In the genomic region with DNA sequence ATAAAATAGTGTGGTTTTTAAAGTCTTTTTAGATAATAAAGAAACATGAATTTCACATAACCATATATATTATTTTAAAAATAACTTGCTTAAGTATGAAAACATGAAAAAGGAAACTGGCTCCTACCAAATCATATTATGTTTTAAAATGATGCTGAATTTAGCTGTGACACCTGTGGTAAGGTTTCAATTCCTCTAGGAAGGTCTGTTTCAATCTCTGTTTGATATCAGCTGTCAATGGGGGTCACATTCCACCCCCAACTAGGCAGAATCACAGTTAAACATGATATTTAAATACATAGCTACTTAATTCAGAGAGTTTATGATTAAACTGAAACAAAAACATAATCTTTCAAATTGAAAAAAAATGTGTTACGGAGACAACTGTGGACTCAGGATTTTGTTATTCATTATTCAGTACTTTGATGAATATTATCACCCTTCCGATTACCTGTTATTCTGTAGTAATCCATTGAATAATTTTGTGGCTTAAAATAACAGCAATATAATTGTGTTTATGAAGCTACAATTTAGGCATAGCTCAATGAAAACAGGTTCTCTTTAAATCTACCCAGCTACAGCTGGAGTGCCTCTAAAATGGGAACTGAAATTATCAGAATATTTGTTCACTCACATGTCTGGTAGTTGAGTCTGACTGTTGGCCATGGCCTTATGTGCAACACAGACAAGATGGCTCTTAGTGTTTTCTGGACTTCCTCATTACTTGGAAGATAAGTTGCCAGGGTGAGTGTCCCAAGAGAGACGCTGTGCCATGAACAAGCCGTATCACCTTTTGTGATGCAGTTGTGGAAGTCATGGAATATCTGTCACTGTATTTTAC, we compare ENCODE assay signal across 13 cellular contexts.
DNase-seq lines count a peak whose midpoint lies in the region; ATAC-seq and TF ChIP-seq lines count a peak whose summit lies in the region.
"Had no signal": no experiment of that assay in that cellular context is flagged by ENCODE, and none has a peak within 500 bp of the region (broad histone marks: within the 10 kb centered on the region; RNA-seq: fewer than 3 reads in every experiment).

No MANE protein-coding gene starts in this region.

- in situ Hi-C loops in transverse colon (cut with MboI; ENCODE audit: low pct_ligation_motif_present in 1 of 4, low pct_unique_long_range_greater_than_20kb in 1 of 4, low sequenced_read_pairs in 3 of 4), result no loop called here

- H3K4me1 Mint-ChIP-seq in T-helper 17 cell, result no peaks in the 10 kb centered on the region
- H3K4me1 Mint-ChIP-seq: activated CD4-positive, alpha-beta T cell treated with anti-CD3 and anti-CD28 coated beads, Interleukin-2, amount 10 ng/mL, durations not matched to agents 24 days and 14 days had no signal

- H3K27ac ChIP-seq in transverse colon, result no peak overlapping the region
- H3K27ac ChIP-seq: psoas muscle, uterus had no signal

- H3K27me3 Mint-ChIP-seq in T-helper 17 cell, result no peaks in the 10 kb centered on the region
- H3K27me3 Mint-ChIP-seq: activated CD4-positive, alpha-beta T cell treated with anti-CD3 and anti-CD28 coated beads, Interleukin-2, amount 10 ng/mL, durations not matched to agents 24 days and 14 days had no signal

- H3K27ac Mint-ChIP-seq in T-helper 17 cell, result no peak overlapping the region
- H3K27ac Mint-ChIP-seq: activated CD4-positive, alpha-beta T cell treated with anti-CD3 and anti-CD28 coated beads, Interleukin-2, amount 10 ng/mL, durations not matched to agents 24 days and 14 days had no signal

- DNase-seq in T-helper 17 cell, result no peak
- DNase-seq in NCI-H226, result no peak
- no peak for DNase-seq in ureter (ENCODE audit: low spot score)
- DNase-seq in HuH-7.5 (ENCODE audit: low spot score), result no peak
- DNase-seq in transverse colon, result no peak
- DNase-seq: activated CD4-positive, alpha-beta T cell treated with anti-CD3 and anti-CD28 coated beads, Interleukin-2, amount 10 ng/mL, durations not matched to agents 24 days and 14 days; H7; NCI-H1048; psoas muscle; uterus had no signal

- H3K36me3 ChIP-seq in transverse colon, result no peaks in the 10 kb centered on the region
- H3K36me3 ChIP-seq: uterus had no signal

- intact Hi-C loops in transverse colon (cut with DNase I; ENCODE audit: low total_unique reads), result loop anchor here (5.0 kb wide), 1 partner anchor 205 kb away; no protein-coding TSS in a partner anchor

- H3K4me3 ChIP-seq in transverse colon, result no peak overlapping the region
- H3K4me3 ChIP-seq: psoas muscle, uterus had no signal

- TF ChIP-seq CTCF in transverse colon (IDR thresholded peaks at IDR 0.05), result no peak

- ATAC-seq in GM18867 (IDR thresholded peaks at IDR 0.05; ENCODE audit: unreplicated experiment) (peak; percentile 92), GM21529 (IDR thresholded peaks at IDR 0.05; ENCODE audit: unreplicated experiment) (peak; percentile 92), HG03139 (IDR thresholded peaks at IDR 0.05; ENCODE audit: unreplicated experiment) (peak; percentile 96), T-helper 17 cell (peak; percentile 40)
- ATAC-seq: psoas muscle had no signal

- H3K9me3 ChIP-seq in T-helper 17 cell (ENCODE audit: control insufficient read depth, low read length, poor library complexity, severe bottlenecking), result no peaks in the 10 kb centered on the region
- H3K9me3 ChIP-seq in transverse colon, result no peaks in the 10 kb centered on the region
- H3K9me3 ChIP-seq: psoas muscle, uterus had no signal

- no peaks in the 10 kb centered on the region for H3K27me3 ChIP-seq in transverse colon
- H3K27me3 ChIP-seq: uterus had no signal

- TF ChIP-seq EP300 in transverse colon (IDR thresholded peaks at IDR 0.05; ENCODE audit: low read depth), result no peak

- TF ChIP-seq POLR2A in transverse colon (IDR thresholded peaks at IDR 0.05), result no peak

- H3K36me3 Mint-ChIP-seq in T-helper 17 cell (ENCODE audit: low read depth), result no peaks in the 10 kb centered on the region

- no peak overlapping the region for H3K4me3 Mint-ChIP-seq in T-helper 17 cell
- H3K4me3 Mint-ChIP-seq: activated CD4-positive, alpha-beta T cell treated with anti-CD3 and anti-CD28 coated beads, Interleukin-2, amount 10 ng/mL, durations not matched to agents 24 days and 14 days had no signal

- 83 to 89% methylated on average over 3 to 4 of the region's 4 CpGs for WGBS in transverse colon (ENCODE audit: low coverage in 1 of 2), 2 donors

- H3K4me1 ChIP-seq in transverse colon, result no peaks in the 10 kb centered on the region
- H3K4me1 ChIP-seq: psoas muscle, uterus had no signal

Comparison
In these comparisons a context has a peak if more than half of its experiments do, and no peak if none do; other contexts are left out.
1. ATAC-seq: peak in every context shown above with its lines; median percentile 96 in HG03139; 92 in GM18867; 92 in GM21529; 40 in T-helper 17 cell.